Comparison of ENCODE assay signal across 28 cellular contexts in the genomic region with DNA sequence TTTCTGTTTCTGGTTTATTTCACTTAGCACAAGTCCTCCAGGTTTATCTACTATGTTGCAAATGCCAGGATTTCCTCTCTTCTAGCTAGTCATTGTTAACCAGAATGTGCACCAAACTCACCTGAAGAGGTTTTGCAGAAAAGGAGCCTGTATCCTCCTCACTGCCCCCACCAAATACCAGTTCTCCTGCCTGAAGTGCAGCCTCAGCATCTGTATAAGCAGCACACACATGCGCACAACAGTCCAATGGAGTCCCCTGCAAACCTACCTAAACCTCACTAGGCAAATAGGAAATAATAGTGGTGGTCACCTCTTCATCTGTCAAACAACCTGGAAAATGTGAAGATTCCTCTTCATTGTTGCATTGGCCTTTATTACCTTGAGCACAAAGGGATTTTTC.
"Had no signal": no experiment of that assay in that cellular context is flagged by ENCODE, and none has a peak within 500 bp of the region (broad histone marks: within the 10 kb centered on the region; RNA-seq: fewer than 3 reads in every experiment).

No MANE protein-coding gene starts in this region.

- ATAC-seq: esophagus mucosa; gastrocnemius medialis; left cardiac atrium; left lung; naive thymus-derived CD4-positive, alpha-beta T cell; sciatic nerve; stimulated activated naive CD8-positive, alpha-beta T cell treated with anti-CD3 and anti-CD28 coated beads, Interleukin-15, amount 100 ng/mL, for 72 hours; upper lobe of right lung had no signal

- DNase-seq: effector CD8-positive, alpha-beta T cell; endodermal cell; foreskin fibroblast; gastrocnemius medialis; left cardiac atrium; left lung; mesendoderm; midbrain; naive thymus-derived CD4-positive, alpha-beta T cell; nucleus accumbens; stimulated activated CD4-positive, alpha-beta T cell treated with anti-CD3 and anti-CD28 coated beads, Interleukin-12 subunit alpha, Interleukin-12 subunit beta, amount 100 ng/mL, for 4 hours; stimulated activated CD4-positive, alpha-beta T cell treated with anti-CD3 and anti-CD28 coated beads, Interleukin-1b, Interleukin-23, amount 100 ng/mL, for 48 hours; stimulated activated CD4-positive, alpha-beta T cell treated with anti-CD3 and anti-CD28 coated beads, Interleukin-4, amount 100 ng/mL, for 1 hour; stimulated activated CD8-positive, alpha-beta memory T cell treated with anti-CD3 and anti-CD28 coated beads, Interleukin-4, amount 100 ng/mL, for 48 hours; stimulated activated naive CD4-positive, alpha-beta T cell; stimulated activated naive CD8-positive, alpha-beta T cell treated with anti-CD3 and anti-CD28 coated beads, Interleukin-15, amount 100 ng/mL, for 72 hours; transverse colon; upper lobe of right lung; uterus had no signal

- H3K9me3 ChIP-seq: gastrocnemius medialis, prostate gland, right atrium auricular region, transverse colon, upper lobe of right lung, uterus had no signal

- H3K4me3 Mint-ChIP-seq: dendritic cell treated with granulocyte-macrophage colony-stimulating factor and Interleukin-4, amounts not matched to agents 40 ng/mL and 50 ng/mL, for 4 days; endodermal cell; naive thymus-derived CD4-positive, alpha-beta T cell; nephron; stimulated activated naive CD8-positive, alpha-beta T cell treated with anti-CD3 and anti-CD28 coated beads, Interleukin-15, amount 100 ng/mL, for 72 hours had no signal

- H3K4me1 Mint-ChIP-seq: naive thymus-derived CD4-positive, alpha-beta T cell; nephron; stimulated activated naive CD8-positive, alpha-beta T cell treated with anti-CD3 and anti-CD28 coated beads, Interleukin-15, amount 100 ng/mL, for 72 hours had no signal

- H3K27ac ChIP-seq: epithelial cell of prostate, gastrocnemius medialis, left lung, prostate gland, right atrium auricular region, suprapubic skin, transverse colon, upper lobe of right lung, uterus had no signal

- H3K36me3 ChIP-seq: gastrocnemius medialis, left lung, prostate gland, right atrium auricular region, suprapubic skin, transverse colon, upper lobe of right lung, uterus had no signal

- H3K36me3 Mint-ChIP-seq: naive thymus-derived CD4-positive, alpha-beta T cell had no signal

- H3K9me3 Mint-ChIP-seq: endodermal cell, nephron had no signal

- H3K4me2 ChIP-seq: smooth muscle cell had no signal

- H3K4me3 ChIP-seq: gastrocnemius medialis, left lung, prostate gland, right atrium auricular region, smooth muscle cell, suprapubic skin, transverse colon, upper lobe of right lung, uterus had no signal

- H3K27ac Mint-ChIP-seq: dendritic cell treated with granulocyte-macrophage colony-stimulating factor and Interleukin-4, amounts not matched to agents 40 ng/mL and 50 ng/mL, for 4 days; endodermal cell; naive thymus-derived CD4-positive, alpha-beta T cell; nephron; stimulated activated naive CD8-positive, alpha-beta T cell treated with anti-CD3 and anti-CD28 coated beads, Interleukin-15, amount 100 ng/mL, for 72 hours had no signal

- H3K27me3 Mint-ChIP-seq: dendritic cell treated with granulocyte-macrophage colony-stimulating factor and Interleukin-4, amounts not matched to agents 40 ng/mL and 50 ng/mL, for 4 days had no signal

- H3K27me3 ChIP-seq: gastrocnemius medialis, left lung, right atrium auricular region, suprapubic skin, transverse colon, upper lobe of right lung, uterus had no signal

- H3K4me1 ChIP-seq: gastrocnemius medialis, left lung, prostate gland, right atrium auricular region, suprapubic skin, transverse colon, upper lobe of right lung, uterus had no signal
